ENCODE assay signal across 8 cellular contexts in the genomic region with DNA sequence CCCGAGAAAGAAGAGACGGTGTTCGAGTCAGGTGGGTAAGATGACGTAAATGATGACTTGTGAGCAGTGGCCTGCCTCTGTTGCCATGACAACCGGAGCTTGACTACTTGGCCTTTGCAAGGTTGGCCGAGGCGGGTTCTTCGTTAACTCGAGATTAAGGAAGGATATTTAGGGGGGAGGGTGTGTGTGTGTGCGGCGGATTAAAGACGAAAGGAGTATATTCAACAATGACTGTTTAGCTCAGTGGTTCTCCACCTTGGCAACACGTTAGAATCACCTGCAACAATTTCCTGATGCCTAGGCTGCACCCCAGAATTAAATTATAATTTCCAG.
A peak's percentile ranks its signal among the peaks of the same experiment; 100 is the strongest.
DNase-seq lines count a peak whose midpoint lies in the region; ATAC-seq lines count a peak whose summit lies in the region.

No MANE protein-coding gene starts in this region.

- no peak for ATAC-seq in GM18519 (IDR thresholded peaks at IDR 0.05; ENCODE audit: low FRiP score, unreplicated experiment)

- peak; percentile 63 for DNase-seq in DMS 273 treated with DMSO at 0.1 percent for 48 hours (lab: John Stamatoyannopoulos, UW)
- peak; percentile 71 for DNase-seq in HCEC 1CT
- DNase-seq in NCI-H1930 (lab: John Stamatoyannopoulos, UW): peak; percentile 71 to 72
- DNase-seq in activated CD4-positive, CD25-positive, alpha-beta regulatory T cell treated with anti-CD3 and anti-CD28 coated beads, Interleukin-2, amount 50 U/mL, for 16 hours (ENCODE audit: low read depth, low spot score): peak; percentile 63
- peak; percentile 97 for DNase-seq in cerebellar cortex (ENCODE audit: low spot score)
- DNase-seq in islet precursor cell: peak; percentile 87
- DNase-seq in stimulated activated CD4-positive, alpha-beta T cell treated with anti-CD3 and anti-CD28 coated beads, Interleukin-12 subunit alpha, Interleukin-12 subunit beta, amount 100 ng/mL, for 24 hours (ENCODE audit: low read depth in 2 of 2): peak; percentile 54 to 55
